ENCODE assay signal across 10 cellular contexts in the genomic region with DNA sequence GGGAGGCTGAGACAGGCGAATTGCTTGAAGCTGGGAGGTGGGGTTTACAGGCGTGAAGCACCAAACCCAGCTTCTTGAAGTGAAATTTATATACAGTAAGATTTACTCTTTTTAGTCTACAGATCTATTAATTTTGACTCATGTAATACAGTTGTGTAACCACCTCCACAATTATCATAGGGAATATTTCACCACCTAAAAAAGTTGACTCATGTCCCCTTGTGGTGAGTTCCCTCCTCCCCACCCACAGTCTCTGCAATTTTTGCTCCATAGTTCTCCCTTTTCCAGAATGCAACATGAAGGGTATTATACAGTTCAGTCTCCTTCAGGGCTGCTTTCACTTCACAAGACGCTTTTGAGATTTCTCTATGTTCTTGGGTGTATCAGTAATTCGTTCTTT.
DNase-seq lines count a peak whose midpoint lies in the region; ATAC-seq and TF ChIP-seq lines count a peak whose summit lies in the region.
"Had no signal": no experiment of that assay in that cellular context is flagged by ENCODE, and none has a peak within 500 bp of the region (broad histone marks: within the 10 kb centered on the region; RNA-seq: fewer than 3 reads in every experiment).

No MANE protein-coding gene starts in this region.

- CTCF ChIA-PET in PC-3 (lab: Charles Lee): no interaction called here

- H4K20me1 ChIP-seq in PC-3 (ENCODE audit: low read length): no peaks in the 10 kb centered on the region

- no peaks in the 10 kb centered on the region for H3F3A ChIP-seq in PC-3 (ENCODE audit: low read length, unreplicated experiment)

- intact Hi-C loops in PC-3 (cut with micrococcal nuclease) (no loop called here), tibial artery (cut with DNase I; ENCODE audit: low total_unique reads) (no loop called here)

- H3K79me2 ChIP-seq in PC-3 (ENCODE audit: low read length): no peaks in the 10 kb centered on the region

- H3K4me1 Mint-ChIP-seq in activated naive CD8-positive, alpha-beta T cell (ENCODE audit: low read depth): peaks cover 24% of the 10 kb centered on the region
- H3K4me1 Mint-ChIP-seq in activated naive CD8-positive, alpha-beta T cell treated with anti-CD3 and anti-CD28 coated beads for 36 hours: peaks cover 27% of the 10 kb centered on the region

- POLR2A ChIA-PET in PC-3 (lab: Charles Lee; ENCODE audit: unreplicated experiment): no interaction called here

- H3K36me3 ChIP-seq in PC-3 (ENCODE audit: low read depth, low read length): no peaks in the 10 kb centered on the region
- no peaks in the 10 kb centered on the region for H3K36me3 ChIP-seq in tibial artery

- H3K27ac Mint-ChIP-seq in activated naive CD8-positive, alpha-beta T cell: peak overlapping the region; percentile 5
- no peak overlapping the region for H3K27ac Mint-ChIP-seq in activated naive CD8-positive, alpha-beta T cell treated with anti-CD3 and anti-CD28 coated beads for 36 hours

- H3K27me3 Mint-ChIP-seq in activated naive CD8-positive, alpha-beta T cell: no peaks in the 10 kb centered on the region
- no peaks in the 10 kb centered on the region for H3K27me3 Mint-ChIP-seq in activated naive CD8-positive, alpha-beta T cell treated with anti-CD3 and anti-CD28 coated beads for 36 hours

- no peak overlapping the region for H3K9ac ChIP-seq in PC-3 (ENCODE audit: low read length)

- H3K4me3 ChIP-seq in PC-3 (ENCODE audit: low read length) (no peak overlapping the region), tibial artery (no peak overlapping the region)

- H3K4me1 ChIP-seq in PC-3 (ENCODE audit: insufficient read depth, low read length): peaks cover 6% of the 10 kb centered on the region; the same call in 1 of the 2 replicates
- peaks cover 0 to 5% (median 0%) of the 10 kb centered on the region in 4 donors for H3K4me1 ChIP-seq in tibial artery

- H3K36me3 Mint-ChIP-seq in activated naive CD8-positive, alpha-beta T cell: no peaks in the 10 kb centered on the region
- H3K36me3 Mint-ChIP-seq in activated naive CD8-positive, alpha-beta T cell treated with anti-CD3 and anti-CD28 coated beads for 36 hours: no peaks in the 10 kb centered on the region

- BruUV-seq in PC-3 (replicated peaks; lab: Mats Ljungman, UMichigan): no TSS peak

- no peak overlapping the region for H2AFZ ChIP-seq in PC-3 (ENCODE audit: low read length)

- H3K9me3 ChIP-seq in PC-3 (ENCODE audit: low read length) (no peaks in the 10 kb centered on the region), tibial artery (no peaks in the 10 kb centered on the region)

- H3K27ac ChIP-seq in PC-3 (ENCODE audit: low read length) (no peak overlapping the region), tibial artery (no peak overlapping the region)

- no peaks in the 10 kb centered on the region for H3K27me3 ChIP-seq in PC-3 (ENCODE audit: low read length)
- H3K27me3 ChIP-seq in tibial artery: no peaks in the 10 kb centered on the region

- H3K4me2 ChIP-seq in PC-3 (ENCODE audit: low read length): no peak overlapping the region

- no peaks in the 10 kb centered on the region for H3K9me3 Mint-ChIP-seq in activated naive CD8-positive, alpha-beta T cell (ENCODE audit: low read depth)
- no peaks in the 10 kb centered on the region for H3K9me3 Mint-ChIP-seq in activated naive CD8-positive, alpha-beta T cell treated with anti-CD3 and anti-CD28 coated beads for 36 hours

- no peaks in the 10 kb centered on the region for H3K9me2 ChIP-seq in PC-3 (replicated peaks; ENCODE audit: low read length)

- peak; percentile 48 for ATAC-seq in PC-3
- no peak for ATAC-seq in GM21619 (IDR thresholded peaks at IDR 0.05; ENCODE audit: unreplicated experiment)
- ATAC-seq in GM21390 (IDR thresholded peaks at IDR 0.05; ENCODE audit: unreplicated experiment): no peak

- DNase-seq in activated naive CD8-positive, alpha-beta T cell treated with anti-CD3 and anti-CD28 coated beads for 36 hours: no peak
- DNase-seq in PC-3 (peak; percentile 23), fibroblast of peridontal ligament (ENCODE audit: extremely low read depth) (peak; percentile 68), tibial artery (no peak), SW 1271 (lab: John Stamatoyannopoulos, UW) (no peak)
- DNase-seq: H7, NCI-H446 treated with DMSO at 0.1 percent for 48 hours had no signal

- H3K4me3 Mint-ChIP-seq in activated naive CD8-positive, alpha-beta T cell: no peak overlapping the region
- no peak overlapping the region for H3K4me3 Mint-ChIP-seq in activated naive CD8-positive, alpha-beta T cell treated with anti-CD3 and anti-CD28 coated beads for 36 hours

- no peak; the same call in 1 of the 2 replicates for TF ChIP-seq CTCF in PC-3 (conservative IDR thresholded peaks at IDR 0.05; ENCODE audit: low read depth, low read length)
- TF ChIP-seq CTCF in tibial artery (IDR thresholded peaks at IDR 0.05): peak; percentile 6 to 12

Comparison
In these comparisons a context has a peak if more than half of its experiments do, and no peak if none do; other contexts are left out.
1. DNase-seq: peak in PC-3 (single experiment) and fibroblast of peridontal ligament (single experiment); none in activated naive CD8-positive, alpha-beta T cell treated with anti-CD3 and anti-CD28 coated beads for 36 hours (single experiment), tibial artery (0 of 2) and SW 1271 (0 of 2).